In genomic region chr19:27734496-27735220, GRCh38 we compare ENCODE assay signal across 14 cellular contexts.
"Had no signal": no experiment of that assay in that cellular context is flagged by ENCODE, and none has a peak within 500 bp of the region (broad histone marks: within the 10 kb centered on the region; RNA-seq: fewer than 3 reads in every experiment).

No MANE protein-coding gene starts in this region.

- DNase-seq: dorsolateral prefrontal cortex; effector CD4-positive, alpha-beta T cell; foreskin fibroblast; gastrocnemius medialis; mucosa of descending colon; naive thymus-derived CD8-positive, alpha-beta T cell; nephron progenitor cell; nucleus accumbens; stimulated activated CD4-positive, alpha-beta T cell treated with anti-CD3 and anti-CD28 coated beads, Interleukin-2, amount 100 ng/mL, for 24 hours; stimulated activated CD4-positive, alpha-beta T cell treated with anti-CD3 and anti-CD28 coated beads, Interleukin-4, amount 100 ng/mL, for 24 hours; stimulated activated naive CD4-positive, alpha-beta T cell treated with Interleukin-2 at 50 U/mL for 16 hours; stomach; thyroid gland had no signal

- FAIRE-seq: keratinocyte had no signal
